Comparison of ENCODE assay signal across 29 cellular contexts in the genomic region with DNA sequence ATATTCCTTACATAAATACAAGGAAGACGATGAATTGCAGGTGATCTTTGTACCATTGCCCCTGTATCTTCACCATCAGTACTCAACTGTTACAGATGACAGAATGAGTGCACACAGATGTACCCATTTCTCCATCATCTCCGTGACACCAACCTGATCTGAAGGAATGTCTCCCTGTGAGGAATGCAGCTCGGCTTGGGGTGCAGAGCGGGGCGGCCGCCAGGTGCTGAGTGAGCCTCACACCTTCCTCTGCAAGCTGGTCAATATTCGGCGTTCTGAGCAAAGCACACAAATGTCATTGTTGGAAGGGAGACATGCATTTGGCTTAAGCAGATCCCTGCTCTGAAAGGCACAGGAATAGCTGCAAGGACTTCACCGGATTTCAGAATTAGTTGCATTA.
"Had no signal": no experiment of that assay in that cellular context is flagged by ENCODE, and none has a peak within 500 bp of the region (broad histone marks: within the 10 kb centered on the region; RNA-seq: fewer than 3 reads in every experiment).

No MANE protein-coding gene starts in this region.

- H3K27me3 ChIP-seq: stomach, suprapubic skin, testis, thyroid gland, tibial artery, tibial nerve, transverse colon, upper lobe of left lung, upper lobe of right lung, uterus, vagina had no signal

- DNase-seq: stimulated activated CD4-positive, alpha-beta T cell treated with anti-CD3 and anti-CD28 coated beads, Interleukin-2, amount 100 ng/mL, for 48 hours; stimulated activated CD4-positive, alpha-beta T cell treated with anti-CD3 and anti-CD28 coated beads, Interleukin-4, amount 100 ng/mL, for 1 hour; stimulated activated CD4-positive, alpha-beta T cell treated with anti-CD3 and anti-CD28 coated beads, Interleukin-4, amount 100 ng/mL, for 24 hours; stimulated activated CD4-positive, alpha-beta T cell treated with anti-CD3 and anti-CD28 coated beads, Interleukin-4, amount 100 ng/mL, for 4 hours; stimulated activated CD8-positive, alpha-beta memory T cell treated with anti-CD3 and anti-CD28 coated beads, Interleukin-4, amount 100 ng/mL, for 48 hours; stimulated activated naive B cell treated with anti-CD40 and anti-IgM and Interleukin-4, amounts not matched to agents 10 μg/mL and 1 μg/mL and 100 μg/mL, for 72 hours; stimulated activated naive CD4-positive, alpha-beta T cell; stimulated activated naive CD4-positive, alpha-beta T cell treated with Interleukin-2 at 50 U/mL for 16 hours; stimulated activated naive CD8-positive, alpha-beta T cell treated with anti-CD3 and anti-CD28 coated beads, Interleukin-15, amount 100 ng/mL, for 72 hours; stimulated activated naive CD8-positive, alpha-beta T cell treated with anti-CD3 and anti-CD28 coated beads, Interleukin-15, Interleukin-2, amounts not matched to agents 100 U/mL and 50 U/mL, for 24 hours; stomach; substantia nigra; testis; thyroid gland; tibial artery; transverse colon; trophoblast cell; upper lobe of right lung; uterus had no signal

- H3K4me3 ChIP-seq: stomach, suprapubic skin, testis, thoracic aorta, thyroid gland, tibial artery, tibial nerve, transverse colon, upper lobe of left lung, upper lobe of right lung, uterus, vagina had no signal

- ATAC-seq: stimulated activated effector memory CD8-positive, alpha-beta T cell treated with anti-CD3 and anti-CD28 coated beads, Interleukin-12 subunit alpha, Interleukin-12 subunit beta, amount 100 ng/mL, for 72 hours; stimulated activated memory B cell treated with anti-CD40 and anti-IgM and Interleukin-4, amounts not matched to agents 10 μg/mL and 1 μg/mL and 100 μg/mL, for 72 hours; stimulated activated naive B cell treated with anti-CD40 and anti-IgM and Interleukin-4, amounts not matched to agents 10 μg/mL and 1 μg/mL and 100 μg/mL, for 72 hours; stimulated activated naive CD8-positive, alpha-beta T cell treated with anti-CD3 and anti-CD28 coated beads, Interleukin-15, amount 100 ng/mL, for 72 hours; stimulated activated naive CD8-positive, alpha-beta T cell treated with anti-CD3 and anti-CD28 coated beads, Interleukin-15, Interleukin-2, amounts not matched to agents 100 U/mL and 50 U/mL, for 24 hours; upper lobe of right lung had no signal

- H3K27me3 Mint-ChIP-seq: stimulated activated memory B cell treated with anti-CD40 and anti-IgM and Interleukin-4, amounts not matched to agents 10 μg/mL and 1 μg/mL and 100 μg/mL, for 72 hours; stimulated activated naive B cell treated with anti-CD40 and anti-IgM and Interleukin-4, amounts not matched to agents 10 μg/mL and 1 μg/mL and 100 μg/mL, for 72 hours; stimulated activated naive CD8-positive, alpha-beta T cell treated with anti-CD3 and anti-CD28 coated beads, Interleukin-15, amount 100 ng/mL, for 72 hours; stimulated activated naive CD8-positive, alpha-beta T cell treated with anti-CD3 and anti-CD28 coated beads, Interleukin-15, Interleukin-2, amounts not matched to agents 100 ng/mL and 50 ng/mL, for 24 hours; type B pancreatic cell had no signal

- H3K36me3 ChIP-seq: thoracic aorta, transverse colon, uterus had no signal

- FAIRE-seq: urothelium cell line had no signal

- H3K4me1 Mint-ChIP-seq: stimulated activated effector memory CD8-positive, alpha-beta T cell treated with anti-CD3 and anti-CD28 coated beads, Interleukin-12 subunit alpha, Interleukin-12 subunit beta, amount 100 ng/mL, for 72 hours; stimulated activated memory B cell treated with anti-CD40 and anti-IgM and Interleukin-4, amounts not matched to agents 10 μg/mL and 1 μg/mL and 100 μg/mL, for 72 hours; stimulated activated naive CD8-positive, alpha-beta T cell treated with anti-CD3 and anti-CD28 coated beads, Interleukin-15, amount 100 ng/mL, for 72 hours had no signal

- H3K27ac Mint-ChIP-seq: stimulated activated effector memory CD8-positive, alpha-beta T cell treated with anti-CD3 and anti-CD28 coated beads, Interleukin-12 subunit alpha, Interleukin-12 subunit beta, amount 100 ng/mL, for 72 hours; stimulated activated memory B cell treated with anti-CD40 and anti-IgM and Interleukin-4, amounts not matched to agents 10 μg/mL and 1 μg/mL and 100 μg/mL, for 72 hours; stimulated activated naive B cell treated with anti-CD40 and anti-IgM and Interleukin-4, amounts not matched to agents 10 μg/mL and 1 μg/mL and 100 μg/mL, for 72 hours; stimulated activated naive CD8-positive, alpha-beta T cell treated with anti-CD3 and anti-CD28 coated beads, Interleukin-15, amount 100 ng/mL, for 72 hours; stimulated activated naive CD8-positive, alpha-beta T cell treated with anti-CD3 and anti-CD28 coated beads, Interleukin-15, Interleukin-2, amounts not matched to agents 100 ng/mL and 50 ng/mL, for 24 hours; type B pancreatic cell had no signal

- H3K27ac ChIP-seq: stomach, suprapubic skin, testis, thoracic aorta, thyroid gland, tibial artery, tibial nerve, transverse colon, upper lobe of left lung, upper lobe of right lung, uterus, vagina had no signal

- H3K4me3 Mint-ChIP-seq: stimulated activated effector memory CD8-positive, alpha-beta T cell treated with anti-CD3 and anti-CD28 coated beads, Interleukin-12 subunit alpha, Interleukin-12 subunit beta, amount 100 ng/mL, for 72 hours; stimulated activated memory B cell treated with anti-CD40 and anti-IgM and Interleukin-4, amounts not matched to agents 10 μg/mL and 1 μg/mL and 100 μg/mL, for 72 hours; stimulated activated naive B cell treated with anti-CD40 and anti-IgM and Interleukin-4, amounts not matched to agents 10 μg/mL and 1 μg/mL and 100 μg/mL, for 72 hours; stimulated activated naive CD8-positive, alpha-beta T cell treated with anti-CD3 and anti-CD28 coated beads, Interleukin-15, amount 100 ng/mL, for 72 hours; stimulated activated naive CD8-positive, alpha-beta T cell treated with anti-CD3 and anti-CD28 coated beads, Interleukin-15, Interleukin-2, amounts not matched to agents 100 ng/mL and 50 ng/mL, for 24 hours; type B pancreatic cell had no signal

- H3K4me1 ChIP-seq: stomach, suprapubic skin, testis, thyroid gland, tibial artery, tibial nerve, transverse colon, upper lobe of left lung, upper lobe of right lung, uterus, vagina had no signal

- H3K9me3 Mint-ChIP-seq: stimulated activated effector memory CD8-positive, alpha-beta T cell treated with anti-CD3 and anti-CD28 coated beads, Interleukin-12 subunit alpha, Interleukin-12 subunit beta, amount 100 ng/mL, for 72 hours; stimulated activated memory B cell treated with anti-CD40 and anti-IgM and Interleukin-4, amounts not matched to agents 10 μg/mL and 1 μg/mL and 100 μg/mL, for 72 hours; stimulated activated naive B cell treated with anti-CD40 and anti-IgM and Interleukin-4, amounts not matched to agents 10 μg/mL and 1 μg/mL and 100 μg/mL, for 72 hours; stimulated activated naive CD8-positive, alpha-beta T cell treated with anti-CD3 and anti-CD28 coated beads, Interleukin-15, amount 100 ng/mL, for 72 hours; stimulated activated naive CD8-positive, alpha-beta T cell treated with anti-CD3 and anti-CD28 coated beads, Interleukin-15, Interleukin-2, amounts not matched to agents 100 ng/mL and 50 ng/mL, for 24 hours; type B pancreatic cell had no signal

- H3K9me3 ChIP-seq: stomach, suprapubic skin, testis, thoracic aorta, thyroid gland, tibial artery, tibial nerve, transverse colon, upper lobe of left lung, upper lobe of right lung, uterus, vagina had no signal

- H3K36me3 Mint-ChIP-seq: stimulated activated effector memory CD8-positive, alpha-beta T cell treated with anti-CD3 and anti-CD28 coated beads, Interleukin-12 subunit alpha, Interleukin-12 subunit beta, amount 100 ng/mL, for 72 hours had no signal
